Comparison of ENCODE assay signal across 18 cellular contexts in genomic region chr9:116178481-116179211, GRCh38. TPM values are rescaled to one million over a fixed set of nuclear protein-coding genes. Genes with fewer than 3 reads are reported as not detected.
DNase-seq lines count a peak whose midpoint lies in the region; FAIRE-seq and TF ChIP-seq lines count a peak whose summit lies in the region.
"Had no signal": no experiment of that assay in that cellular context is flagged by ENCODE, and none has a peak within 500 bp of the region (broad histone marks: within the 10 kb centered on the region; RNA-seq: fewer than 3 reads in every experiment).

No MANE protein-coding gene starts in this region.

- no peaks in the 10 kb centered on the region for H3K27me3 ChIP-seq in small intestine (ENCODE audit: control insufficient read depth in 2 of 2, insufficient read depth in 2 of 2, low read length in 2 of 2)

- no peaks in the 10 kb centered on the region for H3K36me3 ChIP-seq in small intestine (ENCODE audit: control insufficient read depth in 2 of 2, insufficient read depth in 2 of 2, low read length in 2 of 2)
- H3K36me3 ChIP-seq: HAP-1 had no signal

- no peak for FAIRE-seq in small intestine (lab: Jason Lieb, UNC)
- FAIRE-seq: D721Med, H1, HepG2, HTR-8/SVneo had no signal

- H3K4me1 ChIP-seq in small intestine (ENCODE audit: control insufficient read depth in 2 of 2, insufficient read depth in 1 of 2, low read depth in 1 of 2, low read length in 1 of 2), result no peaks in the 10 kb centered on the region
- H3K4me1 ChIP-seq: HAP-1 had no signal

- TF ChIP-seq CTCF in cardiac fibroblast (IDR thresholded peaks at IDR 0.05; ENCODE audit: low read depth, low read length), result no peak

- DNase-seq in EH (ENCODE audit: low read depth), result peak; percentile 28
- DNase-seq in OCI-M1 (lab: John Stamatoyannopoulos, UW), result peak; percentile 5
- DNase-seq in cardiac fibroblast (ENCODE audit: low read depth in 2 of 2), result peak; percentile 35 to 56
- peak; percentile 51 for DNase-seq in iris pigment epithelial cell (ENCODE audit: low read depth)
- no peak for DNase-seq in NCI-H82 (lab: John Stamatoyannopoulos, UW)
- DNase-seq in HT-29 (ENCODE audit: low spot score), result no peak
- DNase-seq in small intestine, result no peak
- DNase-seq: CD8-positive, alpha-beta T cell; COR-L47; DMS153; DMS79 treated with DMSO at 0.1 percent for 48 hours; GDM1 had no signal

- H3K4me3 ChIP-seq in cardiac fibroblast (replicated peaks in 1 of 2; ENCODE audit: low read depth in 2 of 2, low read length in 2 of 2), result no peak overlapping the region
- no peak overlapping the region for H3K4me3 ChIP-seq in small intestine (ENCODE audit: low read depth in 1 of 2, low read length in 2 of 2)
- H3K4me3 ChIP-seq: HAP-1 had no signal

- H3K27ac ChIP-seq in small intestine (ENCODE audit: low read depth in 1 of 2, low read length in 1 of 2), result no peak overlapping the region

- H3K9me3 ChIP-seq in small intestine (ENCODE audit: control insufficient read depth, low read depth), result no peaks in the 10 kb centered on the region
- H3K9me3 ChIP-seq: HAP-1 had no signal

- WGBS in small intestine, 3 donors, result 50 to 67% (median 55%) methylated on average over 3 of the region's 3 CpGs

RNA-seq across cellular contexts. Expression of gene PAPPA, which starts 25.1 kb away (rescaled TPM):
- not detected in 2 replicates for total RNA-seq in HT-29 (2014; rRNA removed; shearing (Covaris generic))
- polyA plus RNA-seq in small intestine, result under 1 TPM in 2 of 3 donors, not detected in 1; 0.27 to 0.88 TPM
- total RNA-seq: CD8-positive, alpha-beta T cell had no signal
- polyA plus RNA-seq: CD14-positive monocyte had no signal

Comparison
In these comparisons a context has a peak if more than half of its experiments do, and no peak if none do; other contexts are left out.
1. DNase-seq: peak in EH (single experiment), OCI-M1 (single experiment), cardiac fibroblast (2 of 2) and iris pigment epithelial cell (single experiment); none in NCI-H82 (single experiment), HT-29 (single experiment) and small intestine (single experiment).